ENCODE assay signal across 1 cellular context in genomic region chr19:45474191-45474940, GRCh38.
TF ChIP-seq lines count a peak whose summit lies in the region.

No MANE protein-coding gene starts in this region.

TF ChIP-seq in A549, 52 proteins besides CTCF, POLR2A, EP300 and RAD21 (continued from another document):
- no peak for TF ChIP-seq USF2 (IDR thresholded peaks at IDR 0.05)
TF ChIP-seq in A549: peak in this region for 4.
